11 cellular contexts compared by ENCODE assay signal in genomic region chr3:110995461-110996226, GRCh38.
DNase-seq lines count a peak whose midpoint lies in the region.
"Had no signal": no experiment of that assay in that cellular context is flagged by ENCODE, and none has a peak within 500 bp of the region (broad histone marks: within the 10 kb centered on the region; RNA-seq: fewer than 3 reads in every experiment).

No MANE protein-coding gene starts in this region.

- DNase-seq in EL (peak; percentile 80), NCI-H1417 treated with DMSO at 0.1 percent for 48 hours (lab: John Stamatoyannopoulos, UW) (peak; percentile 41), amniotic epithelial cell (ENCODE audit: low read depth) (peak; percentile 41), non-pigmented ciliary epithelial cell (ENCODE audit: low read depth) (peak; percentile 27), mucosa of gallbladder (ENCODE audit: low spot score) (no peak), cerebellar cortex (ENCODE audit: low spot score) (no peak), glomerular visceral epithelial cell (ENCODE audit: extremely low spot score) (no peak)
- DNase-seq: activated CD8-positive, alpha-beta T cell treated with anti-CD3 and anti-CD28 coated beads, Interleukin-2, amount 10 ng/mL, durations not matched to agents 7 days and 5 days; gastrocnemius medialis; stimulated activated naive B cell treated with anti-CD40 and anti-IgM and Interleukin-4, amounts not matched to agents 10 μg/mL and 1 μg/mL and 100 μg/mL, for 72 hours; T-helper 17 cell had no signal

Comparison
In these comparisons a context has a peak if more than half of its experiments do, and no peak if none do; other contexts are left out.
1. DNase-seq: peak in EL (single experiment), NCI-H1417 treated with DMSO at 0.1 percent for 48 hours (single experiment), amniotic epithelial cell (single experiment) and non-pigmented ciliary epithelial cell (single experiment); none in mucosa of gallbladder (single experiment), cerebellar cortex (single experiment) and glomerular visceral epithelial cell (single experiment).